In genomic region chr2:98771264-98771663, GRCh38 we compare ENCODE assay signal across 14 cellular contexts. TPM values are rescaled to one million over a fixed set of nuclear protein-coding genes. Genes with fewer than 3 reads are reported as not detected.
DNase-seq lines count a peak whose midpoint lies in the region; ATAC-seq and TF ChIP-seq lines count a peak whose summit lies in the region.
"Had no signal": no experiment of that assay in that cellular context is flagged by ENCODE, and none has a peak within 500 bp of the region (broad histone marks: within the 10 kb centered on the region; RNA-seq: fewer than 3 reads in every experiment).

No MANE protein-coding gene starts in this region.

- TF ChIP-seq CTCF in Peyer's patch (IDR thresholded peaks at IDR 0.05) (no peak), colonic mucosa (IDR thresholded peaks at IDR 0.05) (no peak), endodermal cell (conservative IDR thresholded peaks at IDR 0.05) (no peak)

- H3K27ac Mint-ChIP-seq in activated CD4-positive, alpha-beta T cell treated with anti-CD3 and anti-CD28 coated beads, Interleukin-2, amount 10 ng/mL, durations not matched to agents 7 days and 5 days, result peak overlapping the region; percentile 97
- peak overlapping the region; percentile 86 for H3K27ac Mint-ChIP-seq in stimulated activated memory B cell treated with anti-CD40 and anti-IgM and Interleukin-4, amounts not matched to agents 10 μg/mL and 1 μg/mL and 100 μg/mL, for 72 hours
- H3K27ac Mint-ChIP-seq in endodermal cell, result no peak overlapping the region

- H3K9me3 ChIP-seq in Peyer's patch (no peaks in the 10 kb centered on the region), colonic mucosa (no peaks in the 10 kb centered on the region), endodermal cell (ENCODE audit: control insufficient read depth, low read length) (no peaks in the 10 kb centered on the region)
- H3K9me3 ChIP-seq: A549, vagina had no signal

- H3K4me1 ChIP-seq in Peyer's patch (peaks cover 0 to 31% (median 5%) of the 10 kb centered on the region in 4 donors), colonic mucosa (no peaks in the 10 kb centered on the region), endodermal cell (ENCODE audit: control insufficient read depth, insufficient read depth, low read length) (no peaks in the 10 kb centered on the region)
- H3K4me1 ChIP-seq: neural progenitor cell had no signal

- no peak for DNase-seq in activated CD4-positive, alpha-beta T cell treated with anti-CD3 and anti-CD28 coated beads, Interleukin-2, amount 10 ng/mL, durations not matched to agents 7 days and 5 days
- DNase-seq in activated CD4-positive, alpha-beta T cell treated with anti-CD3 and anti-CD28 coated beads, Interleukin-2, amount 50 U/mL, for 1 hour, result no peak
- DNase-seq in Peyer's patch (no peak), colonic mucosa (no peak), NCI-H446 treated with DMSO at 0.1 percent for 48 hours (lab: John Stamatoyannopoulos, UW) (no peak), endodermal cell (no peak)
- DNase-seq: erythroblast, NCI-H1092 had no signal

- no peaks in the 10 kb centered on the region for H3K27me3 Mint-ChIP-seq in activated CD4-positive, alpha-beta T cell treated with anti-CD3 and anti-CD28 coated beads, Interleukin-2, amount 10 ng/mL, durations not matched to agents 7 days and 5 days
- H3K27me3 Mint-ChIP-seq in stimulated activated memory B cell treated with anti-CD40 and anti-IgM and Interleukin-4, amounts not matched to agents 10 μg/mL and 1 μg/mL and 100 μg/mL, for 72 hours, result no peaks in the 10 kb centered on the region
- H3K27me3 Mint-ChIP-seq in endodermal cell (ENCODE audit: insufficient read depth), result peaks cover 36% of the 10 kb centered on the region

- peak overlapping the region; percentile 91 for H3K4me3 Mint-ChIP-seq in activated CD4-positive, alpha-beta T cell treated with anti-CD3 and anti-CD28 coated beads, Interleukin-2, amount 10 ng/mL, durations not matched to agents 7 days and 5 days
- no peak overlapping the region for H3K4me3 Mint-ChIP-seq in stimulated activated memory B cell treated with anti-CD40 and anti-IgM and Interleukin-4, amounts not matched to agents 10 μg/mL and 1 μg/mL and 100 μg/mL, for 72 hours
- H3K4me3 Mint-ChIP-seq in endodermal cell, result no peak overlapping the region

- POLR2A ChIA-PET in activated CD4-positive, alpha-beta T cell treated with anti-CD3 and anti-CD28 coated beads, Interleukin-2, amount 10 ng/mL, durations not matched to agents 7 days and 5 days (lab: Charles Lee), result interaction anchor here (0.6 to 1.8 kb wide), 8 partner anchors 10 to 115 kb away, joined by 3 to 13 read pairs (median 3); partner anchors contain the start of gene MGAT4A

- H3K27me3 ChIP-seq in Peyer's patch (no peaks in the 10 kb centered on the region), colonic mucosa (no peaks in the 10 kb centered on the region), endodermal cell (ENCODE audit: control insufficient read depth, insufficient read depth, low read length, poor library complexity, severe bottlenecking) (peaks cover 58% of the 10 kb centered on the region)
- H3K27me3 ChIP-seq: neural progenitor cell, vagina had no signal

- H3K4me1 Mint-ChIP-seq in activated CD4-positive, alpha-beta T cell treated with anti-CD3 and anti-CD28 coated beads, Interleukin-2, amount 10 ng/mL, durations not matched to agents 7 days and 5 days, result peaks cover 80% of the 10 kb centered on the region
- H3K4me1 Mint-ChIP-seq in stimulated activated memory B cell treated with anti-CD40 and anti-IgM and Interleukin-4, amounts not matched to agents 10 μg/mL and 1 μg/mL and 100 μg/mL, for 72 hours, result peaks cover 38% of the 10 kb centered on the region
- peaks cover 4% of the 10 kb centered on the region for H3K4me1 Mint-ChIP-seq in endodermal cell

- no peak for ATAC-seq in stimulated activated memory B cell treated with anti-CD40 and anti-IgM and Interleukin-4, amounts not matched to agents 10 μg/mL and 1 μg/mL and 100 μg/mL, for 72 hours
- no peak for ATAC-seq in GM19324 (IDR thresholded peaks at IDR 0.05; ENCODE audit: low FRiP score, unreplicated experiment)
- ATAC-seq: A549, left lobe of liver had no signal

- no peak overlapping the region for H3K9ac ChIP-seq in colonic mucosa (ENCODE audit: low read depth in 2 of 2, low read length in 2 of 2)
- H3K9ac ChIP-seq in endodermal cell (ENCODE audit: extremely low read depth, low read length, poor library complexity, severe bottlenecking), result no peak overlapping the region
- H3K9ac ChIP-seq: neural progenitor cell had no signal

- H3K27ac ChIP-seq in Peyer's patch (peak overlapping the region; percentile 62 to 76 (median 70)), colonic mucosa (peak overlapping the region; percentile 45), endodermal cell (ENCODE audit: low read depth, low read length) (no peak overlapping the region)
- H3K27ac ChIP-seq: A549, neural progenitor cell, vagina had no signal

- H3K4me3 ChIP-seq in Peyer's patch, result peak overlapping the region in 3 of 4 donors; percentile 4 to 19 (median 17)
- no peak overlapping the region for H3K4me3 ChIP-seq in colonic mucosa
- no peak overlapping the region for H3K4me3 ChIP-seq in endodermal cell (ENCODE audit: low read length)
- H3K4me3 ChIP-seq: A549, neural progenitor cell, vagina had no signal

- TF ChIP-seq POLR2A in Peyer's patch (IDR thresholded peaks at IDR 0.05), result no peak

- H3K36me3 ChIP-seq in Peyer's patch, result no peaks in the 10 kb centered on the region
- no peaks in the 10 kb centered on the region for H3K36me3 ChIP-seq in colonic mucosa
- H3K36me3 ChIP-seq in endodermal cell (ENCODE audit: control insufficient read depth, insufficient read depth, low read length), result no peaks in the 10 kb centered on the region
- H3K36me3 ChIP-seq: neural progenitor cell, vagina had no signal

- CTCF ChIA-PET in activated CD4-positive, alpha-beta T cell treated with anti-CD3 and anti-CD28 coated beads, Interleukin-2, amount 10 ng/mL, durations not matched to agents 7 days and 5 days (lab: Charles Lee), result interaction anchor here (0.8 to 1.8 kb wide), 15 partner anchors 10 to 307 kb away, joined by 3 to 6 read pairs (median 3); no protein-coding TSS in a partner anchor

- intact Hi-C loops in colonic mucosa (cut with DNase I), result no loop called here

- H3K36me3 Mint-ChIP-seq in activated CD4-positive, alpha-beta T cell treated with anti-CD3 and anti-CD28 coated beads, Interleukin-2, amount 10 ng/mL, durations not matched to agents 7 days and 5 days (ENCODE audit: low read depth), result peaks cover 20% of the 10 kb centered on the region
- no peaks in the 10 kb centered on the region for H3K36me3 Mint-ChIP-seq in stimulated activated memory B cell treated with anti-CD40 and anti-IgM and Interleukin-4, amounts not matched to agents 10 μg/mL and 1 μg/mL and 100 μg/mL, for 72 hours
- H3K36me3 Mint-ChIP-seq in endodermal cell (ENCODE audit: low read depth), result no peaks in the 10 kb centered on the region
- H3K36me3 Mint-ChIP-seq: neural progenitor cell had no signal

- H3K9me3 Mint-ChIP-seq in activated CD4-positive, alpha-beta T cell treated with anti-CD3 and anti-CD28 coated beads, Interleukin-2, amount 10 ng/mL, durations not matched to agents 7 days and 5 days, result no peaks in the 10 kb centered on the region
- H3K9me3 Mint-ChIP-seq in stimulated activated memory B cell treated with anti-CD40 and anti-IgM and Interleukin-4, amounts not matched to agents 10 μg/mL and 1 μg/mL and 100 μg/mL, for 72 hours, result no peaks in the 10 kb centered on the region
- H3K9me3 Mint-ChIP-seq in endodermal cell, result no peaks in the 10 kb centered on the region

- WGBS in endodermal cell (ENCODE audit: insufficient coverage in 1 of 2, insufficient read length in 1 of 2), 2 experiments, result 93 to 100% methylated on average over 1 to 2 of the region's 2 CpGs

RNA-seq across cellular contexts. Expression of gene MGAT4A, which starts 40.3 kb away (rescaled TPM):
- total RNA-seq in activated CD4-positive, alpha-beta T cell treated with anti-CD3 and anti-CD28 coated beads, Interleukin-2, amount 10 ng/mL, durations not matched to agents 7 days and 5 days, result 100 to 1,000 TPM in 1 of 2 experiments, 10 to 100 TPM in 1; 93.9 to 109 TPM
- total RNA-seq in Peyer's patch, result 100 to 1,000 TPM in 3 of 4 donors, 10 to 100 TPM in 1; 52.8 to 243 (median 175) TPM
- total RNA-seq in colonic mucosa, result 100 to 1,000 TPM; 103 to 125 TPM
- total RNA-seq in endodermal cell, result 10 to 100 TPM in 1 of 2 donors, 1 to 10 TPM in 1; 8.2 to 11.1 TPM
- 6.7 TPM for polyA plus RNA-seq in endodermal cell (2013, experiment 1 of 2)
- polyA plus RNA-seq in endodermal cell (2013, experiment 2 of 2), result 6.0 TPM

Comparison
In these comparisons a context has a peak if more than half of its experiments do, and no peak if none do; other contexts are left out.
1. H3K4me3 ChIP-seq: peak in Peyer's patch (3 of 4); none in colonic mucosa (single experiment) and endodermal cell (single experiment).
2. RNA of gene MGAT4A, which starts 40.3 kb away (total RNA-seq): 52.8 to 243 TPM in Peyer's patch, 103 to 125 TPM in colonic mucosa and 93.9 to 109 TPM in activated CD4-positive, alpha-beta T cell treated with anti-CD3 and anti-CD28 coated beads, Interleukin-2, amount 10 ng/mL, durations not matched to agents 7 days and 5 days; 8.2 to 11.1 TPM in endodermal cell; every median in the first group is over 4 times any median in the second.